26 cellular contexts compared by ENCODE assay signal in the genomic region with DNA sequence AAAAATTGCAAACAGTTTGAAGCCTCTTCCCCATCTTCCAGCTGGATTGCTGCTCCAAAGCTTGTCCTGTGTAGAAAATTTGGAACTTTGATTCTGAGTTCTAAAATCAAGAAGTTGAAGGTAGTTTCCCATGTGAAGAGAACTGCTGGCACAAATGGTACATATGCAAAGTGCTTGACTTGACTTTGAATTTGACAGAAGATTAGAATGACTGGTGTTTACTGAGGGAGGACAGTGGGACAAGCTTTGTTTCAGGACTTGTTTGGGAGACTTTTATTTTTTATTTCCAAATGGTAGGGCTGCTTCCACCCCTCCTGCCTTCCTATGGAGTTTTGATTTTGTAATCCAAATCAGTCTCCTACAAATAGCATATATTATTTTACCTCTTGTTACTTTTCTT.
"Had no signal": no experiment of that assay in that cellular context is flagged by ENCODE, and none has a peak within 500 bp of the region (broad histone marks: within the 10 kb centered on the region; RNA-seq: fewer than 3 reads in every experiment).

No MANE protein-coding gene starts in this region.

- H3K9me3 ChIP-seq: left lung, ovary, prostate gland, testis, upper lobe of left lung had no signal

- H3K4me3 ChIP-seq: left lung, lung, ovary, prostate gland, testis, upper lobe of left lung had no signal

- FAIRE-seq: astrocyte, frontal cortex, TTC549 had no signal

- DNase-seq: activated CD4-positive, alpha-beta T cell treated with anti-CD3 and anti-CD28 coated beads for 36 hours; activated CD4-positive, alpha-beta T cell treated with anti-CD3 and anti-CD28 coated beads, Interleukin-2, amount 50 U/mL, for 4 hours; activated CD8-positive, alpha-beta memory T cell treated with anti-CD3 and anti-CD28 coated beads for 24 hours; activated CD8-positive, alpha-beta memory T cell treated with anti-CD3 and anti-CD28 coated beads, Interleukin-2, amount 50 U/mL, for 4 hours; activated T-cell treated with anti-CD3 and anti-CD28 coated beads, Interleukin-2, amount 50 U/mL, for 24 hours; central memory CD4-positive, alpha-beta T cell; dermis blood vessel endothelial cell; effector CD8-positive, alpha-beta T cell; hippocampal formation; kidney glomerular epithelial cell; left lung; naive thymus-derived CD8-positive, alpha-beta T cell; ovary; stimulated activated CD4-positive, alpha-beta T cell treated with anti-CD3 and anti-CD28 coated beads, Interleukin-2, amount 100 ng/mL, for 48 hours; stimulated activated CD8-positive, alpha-beta memory T cell treated with anti-CD3 and anti-CD28 coated beads, Interleukin-4, amount 100 ng/mL, for 48 hours; stimulated activated naive CD4-positive, alpha-beta T cell; testis; upper lobe of left lung; WERI-Rb-1 had no signal

- H3K27me3 ChIP-seq: left lung, ovary, testis, upper lobe of left lung had no signal

- H3K9me3 Mint-ChIP-seq: activated naive CD4-positive, alpha-beta T cell treated with anti-CD3 and anti-CD28 coated beads, Interleukin-2, amount 50 U/mL, for 72 hours; activated T-cell treated with anti-CD3 and anti-CD28 coated beads, Interleukin-2, amount 50 U/mL, for 24 hours; activated T-helper 17 cell treated with anti-CD3 and anti-CD28 coated beads, Interleukin-2, amount 50 U/mL, for 72 hours; naive thymus-derived CD8-positive, alpha-beta T cell had no signal

- ATAC-seq: activated CD4-positive, alpha-beta T cell treated with anti-CD3 and anti-CD28 coated beads for 36 hours; activated naive CD4-positive, alpha-beta T cell treated with anti-CD3 and anti-CD28 coated beads, Interleukin-2, amount 50 U/mL, for 72 hours; activated T-helper 17 cell treated with anti-CD3 and anti-CD28 coated beads, Interleukin-2, amount 50 U/mL, for 72 hours; left lung; naive thymus-derived CD8-positive, alpha-beta T cell had no signal

- H3K4me3 Mint-ChIP-seq: activated CD4-positive, alpha-beta T cell treated with anti-CD3 and anti-CD28 coated beads for 36 hours; activated T-cell treated with anti-CD3 and anti-CD28 coated beads, Interleukin-2, amount 50 U/mL, for 24 hours; activated T-helper 17 cell treated with anti-CD3 and anti-CD28 coated beads, Interleukin-2, amount 50 U/mL, for 72 hours had no signal

- H3K27ac ChIP-seq: left lung, ovary, prostate gland, testis, upper lobe of left lung, WERI-Rb-1 had no signal

- H3K4me1 ChIP-seq: prostate gland had no signal

- H3K27ac Mint-ChIP-seq: activated CD4-positive, alpha-beta T cell treated with anti-CD3 and anti-CD28 coated beads for 36 hours; activated naive CD4-positive, alpha-beta T cell treated with anti-CD3 and anti-CD28 coated beads, Interleukin-2, amount 50 U/mL, for 72 hours; activated T-cell treated with anti-CD3 and anti-CD28 coated beads, Interleukin-2, amount 50 U/mL, for 24 hours; activated T-helper 17 cell treated with anti-CD3 and anti-CD28 coated beads, Interleukin-2, amount 50 U/mL, for 72 hours had no signal

- H3K36me3 ChIP-seq: left lung, ovary, prostate gland, upper lobe of left lung, WERI-Rb-1 had no signal

- H3K27me3 Mint-ChIP-seq: activated CD4-positive, alpha-beta T cell treated with anti-CD3 and anti-CD28 coated beads for 36 hours; activated T-cell treated with anti-CD3 and anti-CD28 coated beads, Interleukin-2, amount 50 U/mL, for 24 hours; activated T-helper 17 cell treated with anti-CD3 and anti-CD28 coated beads, Interleukin-2, amount 50 U/mL, for 72 hours; naive thymus-derived CD8-positive, alpha-beta T cell had no signal
